22 cellular contexts compared by ENCODE assay signal in the genomic region with DNA sequence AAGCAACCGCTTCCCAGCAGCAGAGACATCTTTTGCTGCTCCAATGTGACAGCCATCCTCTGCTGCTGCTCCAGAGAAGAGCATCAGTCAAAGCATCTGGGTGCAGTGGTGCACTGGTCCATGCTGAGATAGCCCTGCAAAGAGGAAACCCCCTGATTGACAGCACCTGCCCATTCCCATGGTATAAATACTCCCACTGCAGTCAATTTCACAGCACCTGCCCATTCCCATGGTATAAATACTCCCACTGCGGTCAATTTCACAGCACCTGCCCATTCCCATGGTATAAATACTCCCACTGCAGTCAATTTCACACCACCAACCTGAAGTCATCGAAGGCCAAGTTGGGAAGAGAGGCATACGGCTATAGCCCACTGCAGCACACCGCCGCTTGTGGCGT. TPM values are rescaled to one million over a fixed set of nuclear protein-coding genes. Genes with fewer than 3 reads are reported as not detected.
"Had no signal": no experiment of that assay in that cellular context is flagged by ENCODE, and none has a peak within 500 bp of the region (broad histone marks: within the 10 kb centered on the region; RNA-seq: fewer than 3 reads in every experiment).

No MANE protein-coding gene starts in this region.

- DNase-seq: colonic mucosa; cortex of kidney; effector CD8-positive, alpha-beta T cell; effector memory CD8-positive, alpha-beta T cell; endodermal cell; erythroblast; esophagus squamous epithelium; heart right ventricle; hippocampal formation; left cardiac atrium; left lung; left ventricle myocardium superior; lower lobe of right lung; mesenchymal stem cell; mucosa of descending colon; naive B cell had no signal

- H3K36me3 ChIP-seq: colonic mucosa, esophagus squamous epithelium, gastroesophageal sphincter, heart right ventricle, left lung, lower lobe of right lung had no signal

- H3K9me3 ChIP-seq: colonic mucosa, esophagus squamous epithelium, heart right ventricle, left lung, lower lobe of right lung, mucosa of descending colon had no signal

- H3K27ac ChIP-seq: colonic mucosa, epithelial cell of prostate, esophagus squamous epithelium, gastroesophageal sphincter, heart right ventricle, left lung, lower lobe of right lung had no signal

- H3K27me3 ChIP-seq: colonic mucosa had no signal

- H3K4me1 ChIP-seq: colonic mucosa, esophagus squamous epithelium, gastroesophageal sphincter, heart right ventricle, left lung, lower lobe of right lung had no signal

- H3K4me1 Mint-ChIP-seq: endodermal cell, mesothelial cell of epicardium, naive B cell had no signal

- H3K4me3 ChIP-seq: colonic mucosa, esophagus squamous epithelium, gastroesophageal sphincter, heart right ventricle, left lung, lower lobe of right lung, mucosa of descending colon had no signal

- H3K36me3 Mint-ChIP-seq: mesothelial cell of epicardium, naive B cell had no signal

- H3K27ac Mint-ChIP-seq: dendritic cell treated with granulocyte-macrophage colony-stimulating factor and Interleukin-4, amounts not matched to agents 40 ng/mL and 50 ng/mL, for 4 days; effector memory CD8-positive, alpha-beta T cell; endodermal cell; mesothelial cell of epicardium had no signal

- H3K9me3 Mint-ChIP-seq: dendritic cell treated with granulocyte-macrophage colony-stimulating factor and Interleukin-4, amounts not matched to agents 40 ng/mL and 50 ng/mL, for 4 days; effector memory CD8-positive, alpha-beta T cell; endodermal cell; mesothelial cell of epicardium had no signal

- ATAC-seq: effector memory CD8-positive, alpha-beta T cell; esophagus mucosa; gastroesophageal sphincter; heart right ventricle; left cardiac atrium; left lung; left ventricle myocardium superior; lower lobe of right lung; mucosa of descending colon had no signal

- H3K4me3 Mint-ChIP-seq: dendritic cell treated with granulocyte-macrophage colony-stimulating factor and Interleukin-4, amounts not matched to agents 40 ng/mL and 50 ng/mL, for 4 days; effector memory CD8-positive, alpha-beta T cell; endodermal cell; mesothelial cell of epicardium; naive B cell had no signal

RNA-seq across cellular contexts. Expression of a gene that starts 25.5 kb away (rescaled TPM):
- total RNA-seq: myocyte had no signal
